Comparison of ENCODE assay signal across 17 cellular contexts in the genomic region with DNA sequence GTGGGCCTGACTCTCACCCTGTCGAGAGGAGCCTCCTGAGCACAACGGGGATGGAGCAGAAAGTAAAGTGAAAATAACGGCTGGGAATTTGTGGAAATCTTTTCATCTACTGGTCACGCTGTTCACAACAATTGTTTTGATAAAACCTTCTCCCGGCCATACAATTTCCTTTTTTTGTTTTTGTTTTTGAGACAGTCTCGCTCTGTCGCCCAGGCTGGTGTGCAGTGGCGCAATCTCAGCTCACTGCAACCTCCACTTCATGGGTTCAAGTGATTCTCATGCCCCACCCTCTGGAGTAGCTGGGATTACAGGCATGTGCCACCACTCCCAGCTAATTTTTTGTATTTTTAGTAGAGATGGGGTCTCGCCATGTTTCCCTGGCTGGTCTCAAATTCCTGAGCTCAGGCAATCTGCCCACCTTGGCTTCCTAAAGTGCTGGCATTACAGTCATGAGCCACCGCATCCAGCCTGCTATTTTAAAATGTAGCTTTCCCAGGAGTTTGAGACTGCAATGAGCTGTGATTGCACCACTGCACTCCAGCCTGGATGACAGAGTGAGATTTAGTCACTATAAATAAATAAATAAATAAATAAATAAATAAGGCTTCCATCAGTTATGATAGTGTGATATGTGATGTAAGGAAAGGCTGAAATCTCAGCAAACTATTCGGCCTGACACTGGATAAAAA.
DNase-seq lines count a peak whose midpoint lies in the region; ATAC-seq, FAIRE-seq and TF ChIP-seq lines count a peak whose summit lies in the region.
"Had no signal": no experiment of that assay in that cellular context is flagged by ENCODE, and none has a peak within 500 bp of the region (broad histone marks: within the 10 kb centered on the region; RNA-seq: fewer than 3 reads in every experiment).

No MANE protein-coding gene starts in this region.

- H3K4me1 ChIP-seq in effector memory CD4-positive, alpha-beta T cell (ENCODE audit: control insufficient read depth, insufficient read depth, low read length, poor library complexity, severe bottlenecking) = peaks cover 12% of the 10 kb centered on the region
- no peaks in the 10 kb centered on the region for H3K4me1 ChIP-seq in kidney (ENCODE audit: control insufficient read depth in 1 of 2, insufficient read depth in 1 of 2, low read depth in 1 of 2, low read length in 2 of 2)
- H3K4me1 ChIP-seq: breast epithelium had no signal

- no peaks in the 10 kb centered on the region for H3K27me3 ChIP-seq in effector memory CD4-positive, alpha-beta T cell (replicated peaks; ENCODE audit: control insufficient read depth, insufficient read depth, low read length, poor library complexity, severe bottlenecking)
- H3K27me3 ChIP-seq: breast epithelium had no signal

- ATAC-seq in Right ventricle myocardium inferior = no peak
- ATAC-seq in stimulated activated memory B cell treated with anti-CD40 and anti-IgM and Interleukin-4, amounts not matched to agents 10 μg/mL and 1 μg/mL and 100 μg/mL, for 72 hours = no peak
- ATAC-seq: activated CD4-positive, CD25-positive, alpha-beta regulatory T cell treated with anti-CD3 and anti-CD28 coated beads, Interleukin-2, amount 50 U/mL, for 24 hours had no signal

- no peak overlapping the region for H3K27ac ChIP-seq in effector memory CD4-positive, alpha-beta T cell (ENCODE audit: insufficient read depth, low read length, poor library complexity, severe bottlenecking)
- no peak overlapping the region for H3K27ac ChIP-seq in kidney (ENCODE audit: low read depth in 2 of 2, low read length in 2 of 2)
- H3K27ac ChIP-seq: breast epithelium had no signal

- no peaks in the 10 kb centered on the region for H3K9me3 ChIP-seq in effector memory CD4-positive, alpha-beta T cell (ENCODE audit: control insufficient read depth, low read length)
- no peaks in the 10 kb centered on the region for H3K9me3 ChIP-seq in kidney (ENCODE audit: control insufficient read depth in 1 of 2, low read length in 2 of 2)
- H3K9me3 ChIP-seq: breast epithelium had no signal

- H3K4me3 ChIP-seq in effector memory CD4-positive, alpha-beta T cell (ENCODE audit: insufficient read depth, low read depth, low read length, poor library complexity, severe bottlenecking) = no peak overlapping the region
- H3K4me3 ChIP-seq in kidney (ENCODE audit: low read length in 2 of 2) = no peak overlapping the region
- H3K4me3 ChIP-seq: breast epithelium had no signal

- H3K9ac ChIP-seq in kidney (ENCODE audit: low read length in 2 of 2) = no peak overlapping the region

- no peaks in the 10 kb centered on the region for H3K27me3 Mint-ChIP-seq in dendritic cell treated with granulocyte-macrophage colony-stimulating factor and Interleukin-4, amounts not matched to agents 40 ng/mL and 50 ng/mL, for 4 days
- H3K27me3 Mint-ChIP-seq in stimulated activated memory B cell treated with anti-CD40 and anti-IgM and Interleukin-4, amounts not matched to agents 10 μg/mL and 1 μg/mL and 100 μg/mL, for 72 hours = no peaks in the 10 kb centered on the region

- H3K4me1 Mint-ChIP-seq in dendritic cell treated with granulocyte-macrophage colony-stimulating factor and Interleukin-4, amounts not matched to agents 40 ng/mL and 50 ng/mL, for 4 days (ENCODE audit: low read depth) = peaks cover 42% of the 10 kb centered on the region
- peaks cover 44% of the 10 kb centered on the region for H3K4me1 Mint-ChIP-seq in stimulated activated memory B cell treated with anti-CD40 and anti-IgM and Interleukin-4, amounts not matched to agents 10 μg/mL and 1 μg/mL and 100 μg/mL, for 72 hours

- FAIRE-seq in kidney (lab: Jason Lieb, UNC) = no peak
- FAIRE-seq: endometrium, GM12892, GM19239, islet of Langerhans had no signal

- H3K9me3 Mint-ChIP-seq in dendritic cell treated with granulocyte-macrophage colony-stimulating factor and Interleukin-4, amounts not matched to agents 40 ng/mL and 50 ng/mL, for 4 days = peaks cover 7% of the 10 kb centered on the region
- peaks cover 3% of the 10 kb centered on the region for H3K9me3 Mint-ChIP-seq in stimulated activated memory B cell treated with anti-CD40 and anti-IgM and Interleukin-4, amounts not matched to agents 10 μg/mL and 1 μg/mL and 100 μg/mL, for 72 hours

- H3K36me3 ChIP-seq in effector memory CD4-positive, alpha-beta T cell (ENCODE audit: control insufficient read depth, insufficient read depth, low read length) = no peaks in the 10 kb centered on the region
- no peaks in the 10 kb centered on the region for H3K36me3 ChIP-seq in kidney (ENCODE audit: control insufficient read depth in 1 of 2, insufficient read depth in 2 of 2, low read length in 2 of 2)
- H3K36me3 ChIP-seq: breast epithelium had no signal

- peak overlapping the region; percentile 61 for H3K27ac Mint-ChIP-seq in dendritic cell treated with granulocyte-macrophage colony-stimulating factor and Interleukin-4, amounts not matched to agents 40 ng/mL and 50 ng/mL, for 4 days
- H3K27ac Mint-ChIP-seq in stimulated activated memory B cell treated with anti-CD40 and anti-IgM and Interleukin-4, amounts not matched to agents 10 μg/mL and 1 μg/mL and 100 μg/mL, for 72 hours = peak overlapping the region; percentile 58

- peak; percentile 18 for DNase-seq in Right ventricle myocardium inferior (ENCODE audit: missing footprints)
- DNase-seq in cardiac septum (ENCODE audit: low spot score) = no peak
- peak; percentile 25 for DNase-seq in MV-4-11 (lab: John Stamatoyannopoulos, UW)
- DNase-seq in effector memory CD4-positive, alpha-beta T cell = no peak
- DNase-seq in kidney = no peak
- DNase-seq in NCI-H446 (lab: John Stamatoyannopoulos, UW) = no peak
- DNase-seq: activated gamma-delta T cell; NCI-H2081; stimulated activated CD4-positive, alpha-beta T cell treated with anti-CD3 and anti-CD28 coated beads, Interleukin-4, amount 100 ng/mL, for 1 hour had no signal

- no peaks in the 10 kb centered on the region for H3K36me3 Mint-ChIP-seq in dendritic cell treated with granulocyte-macrophage colony-stimulating factor and Interleukin-4, amounts not matched to agents 40 ng/mL and 50 ng/mL, for 4 days (ENCODE audit: low read depth)
- no peaks in the 10 kb centered on the region for H3K36me3 Mint-ChIP-seq in stimulated activated memory B cell treated with anti-CD40 and anti-IgM and Interleukin-4, amounts not matched to agents 10 μg/mL and 1 μg/mL and 100 μg/mL, for 72 hours

- intact Hi-C loops in Right ventricle myocardium inferior (cut with DNase I) (no loop called here), cardiac septum (cut with DNase I) (no loop called here), kidney (cut with DNase I) (no loop called here)
- intact Hi-C loops in dendritic cell treated with granulocyte-macrophage colony-stimulating factor and Interleukin-4, amounts not matched to agents 40 ng/mL and 50 ng/mL, for 4 days (cut with micrococcal nuclease) = no loop called here

- H3K4me3 Mint-ChIP-seq in dendritic cell treated with granulocyte-macrophage colony-stimulating factor and Interleukin-4, amounts not matched to agents 40 ng/mL and 50 ng/mL, for 4 days = peak overlapping the region; percentile 48
- H3K4me3 Mint-ChIP-seq in stimulated activated memory B cell treated with anti-CD40 and anti-IgM and Interleukin-4, amounts not matched to agents 10 μg/mL and 1 μg/mL and 100 μg/mL, for 72 hours = peak overlapping the region; percentile 41

- no peak for TF ChIP-seq CTCF in kidney (IDR thresholded peaks at IDR 0.05; ENCODE audit: borderline replicate concordance, extremely low read depth, insufficient read depth)

Comparison
In these comparisons a context has a peak if more than half of its experiments do, and no peak if none do; other contexts are left out.
1. DNase-seq: peak in Right ventricle myocardium inferior (single experiment) and MV-4-11 (single experiment); none in cardiac septum (single experiment), effector memory CD4-positive, alpha-beta T cell (0 of 3), kidney (single experiment) and NCI-H446 (0 of 2).